In the genomic region with DNA sequence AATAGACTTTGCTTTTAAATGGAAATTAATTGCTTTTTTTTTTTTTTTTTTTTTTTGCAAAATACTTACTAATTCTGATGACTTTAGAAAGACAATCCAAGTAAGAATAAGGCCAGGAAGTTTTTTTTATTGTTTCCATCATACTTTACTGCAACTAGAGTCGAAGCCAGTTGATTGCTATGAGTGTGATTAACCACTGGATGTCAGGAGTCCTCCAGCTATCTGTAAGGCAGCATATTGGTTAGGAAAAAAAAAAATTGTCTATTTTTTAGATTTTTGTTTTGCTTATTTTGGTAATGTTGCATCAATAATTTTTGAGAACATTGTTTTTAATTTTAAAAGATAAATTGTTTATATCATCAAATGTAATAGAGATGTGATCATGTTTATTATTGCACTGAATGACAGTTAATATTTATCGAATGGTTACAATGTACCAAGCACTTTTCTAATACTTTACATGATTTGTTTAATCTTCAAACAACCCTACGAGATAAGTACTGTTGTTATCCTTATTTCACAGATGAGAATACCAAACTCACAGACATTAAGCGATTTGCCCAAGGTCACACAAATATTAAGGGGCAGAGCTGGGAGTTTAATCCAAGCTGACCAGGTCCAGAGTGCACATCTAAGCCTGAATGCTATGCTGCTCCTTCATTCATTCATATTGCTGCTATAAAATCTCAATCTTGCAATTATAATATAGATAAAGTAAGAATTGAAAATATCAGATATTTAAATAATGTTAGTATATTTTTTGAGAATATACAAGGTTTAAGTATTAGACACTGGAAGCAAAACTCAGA, we compare ENCODE assay signal across 8 cellular contexts. TPM values are rescaled to one million over a fixed set of nuclear protein-coding genes. Genes with fewer than 3 reads are reported as not detected.
DNase-seq lines count a peak whose midpoint lies in the region; ATAC-seq, FAIRE-seq and TF ChIP-seq lines count a peak whose summit lies in the region.

No MANE protein-coding gene starts in this region.

- TF ChIP-seq POLR2A in A549 (IDR thresholded peaks at IDR 0.05; ENCODE audit: low read length): no peak
- TF ChIP-seq POLR2A in ovary (IDR thresholded peaks at IDR 0.05): no peak

- H3K27ac ChIP-seq in A549 (no peak overlapping the region), dorsolateral prefrontal cortex (no peak overlapping the region), ovary (no peak overlapping the region)

- H3K4me2 ChIP-seq in A549: no peak overlapping the region

- H3K36me3 ChIP-seq in ovary: no peaks in the 10 kb centered on the region

- CTCF ChIA-PET in A549 (lab: Yijun Ruan, JAX): interaction anchor here (0.6 to 4.6 kb wide), 17 partner anchors 9 to 241 kb away, joined by 3 to 39 read pairs (median 4); a partner anchor contains a TSS

- peak; percentile 69 for TF ChIP-seq CTCF in A549 (IDR thresholded peaks at IDR 0.05)
- peak in 46 of 56 donors; percentile 18 to 69 (median 40) for TF ChIP-seq CTCF in dorsolateral prefrontal cortex (IDR thresholded peaks at IDR 0.05 in 54 of 56, conservative IDR thresholded peaks at IDR 0.05 in 2 of 56; ENCODE audit: low read depth in 1 of 56, partially characterized antibody in 56 of 56)
- TF ChIP-seq CTCF in ovary (IDR thresholded peaks at IDR 0.05): peak in 2 of 3 donors; percentile 18 to 42

- no peak for FAIRE-seq in A549 (lab: Jason Lieb, UNC)

- ATAC-seq in A549: peak; percentile 76 to 87; a peak in 5 of 6 replicates
- ATAC-seq in GM18519 (IDR thresholded peaks at IDR 0.05; ENCODE audit: low FRiP score, unreplicated experiment): peak; percentile 60
- ATAC-seq in GM21825 (IDR thresholded peaks at IDR 0.05; ENCODE audit: unreplicated experiment): no peak
- no peak for ATAC-seq in HG02588 (IDR thresholded peaks at IDR 0.05; ENCODE audit: unreplicated experiment)

- intact Hi-C loops in dorsolateral prefrontal cortex (cut with DNase I) (loop anchor here in 1 of 2 donors (5.0 kb wide), 1 partner anchor 232 kb away; no protein-coding TSS in a partner anchor), ovary (cut with DNase I) (no loop called here)

- no peak overlapping the region for H3K4me3 ChIP-seq in A549
- H3K4me3 ChIP-seq in dorsolateral prefrontal cortex: no peak overlapping the region
- no peak overlapping the region for H3K4me3 ChIP-seq in ovary

- peaks cover 0 to 6% (median 0%) of the 10 kb centered on the region in 45 donors for H3K27me3 ChIP-seq in dorsolateral prefrontal cortex
- H3K27me3 ChIP-seq in ovary: no peaks in the 10 kb centered on the region

- TF ChIP-seq EP300 in A549 (IDR thresholded peaks at IDR 0.05) (no peak), ovary (IDR thresholded peaks at IDR 0.05) (no peak)

- DNase-seq in A549 (ENCODE audit: low read depth in 1 of 2, low spot score in 1 of 2) (peak; percentile 13 to 39), NCI-H1694 (lab: John Stamatoyannopoulos, UW) (peak; percentile 5), dorsolateral prefrontal cortex (no peak), ovary (no peak), GM19240 (ENCODE audit: insufficient read length, low spot score) (no peak)

- H3K9me3 ChIP-seq in A549 (no peaks in the 10 kb centered on the region), ovary (no peaks in the 10 kb centered on the region)

- POLR2A ChIA-PET in A549 (lab: Yijun Ruan, JAX): interaction anchor here (0.7 kb wide), 1 partner anchor 8 kb away, joined by 3 read pairs; no protein-coding TSS in a partner anchor

- H3K4me1 ChIP-seq in A549 (no peaks in the 10 kb centered on the region), ovary (ENCODE audit: insufficient read depth) (no peaks in the 10 kb centered on the region)

- TF ChIP-seq RAD21 in A549 (conservative IDR thresholded peaks at IDR 0.05 in 1 of 2, IDR thresholded peaks at IDR 0.05 in 1 of 2): peak; percentile 73 to 83

- 26% methylated on average over 4 of the region's 4 CpGs for WGBS in A549 (ENCODE audit: missing lambda C conversion rate)
- 21 to 32% (median 23%) methylated on average over 4 of the region's 4 CpGs for WGBS in ovary, 3 donors

TF ChIP-seq in A549, 52 proteins besides CTCF, POLR2A, EP300 and RAD21:
- TF ChIP-seq ZNF302 (CRISPR knock-in tag; IDR thresholded peaks at IDR 0.05): no peak
- TF ChIP-seq SMC3 (IDR thresholded peaks at IDR 0.05): peak; percentile 59
- TF ChIP-seq, protein P1, sequence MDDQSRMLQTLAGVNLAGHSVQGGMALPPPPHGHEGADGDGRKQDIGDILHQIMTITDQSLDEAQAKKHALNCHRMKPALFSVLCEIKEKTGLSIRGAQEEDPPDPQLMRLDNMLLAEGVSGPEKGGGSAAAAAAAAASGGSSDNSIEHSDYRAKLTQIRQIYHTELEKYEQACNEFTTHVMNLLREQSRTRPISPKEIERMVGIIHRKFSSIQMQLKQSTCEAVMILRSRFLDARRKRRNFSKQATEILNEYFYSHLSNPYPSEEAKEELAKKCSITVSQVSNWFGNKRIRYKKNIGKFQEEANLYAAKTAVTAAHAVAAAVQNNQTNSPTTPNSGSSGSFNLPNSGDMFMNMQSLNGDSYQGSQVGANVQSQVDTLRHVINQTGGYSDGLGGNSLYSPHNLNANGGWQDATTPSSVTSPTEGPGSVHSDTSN (IDR thresholded peaks at IDR 0.05): no peak
- TF ChIP-seq FOXS1 (CRISPR knock-in tag; IDR thresholded peaks at IDR 0.05): no peak
- TF ChIP-seq, protein P2, sequence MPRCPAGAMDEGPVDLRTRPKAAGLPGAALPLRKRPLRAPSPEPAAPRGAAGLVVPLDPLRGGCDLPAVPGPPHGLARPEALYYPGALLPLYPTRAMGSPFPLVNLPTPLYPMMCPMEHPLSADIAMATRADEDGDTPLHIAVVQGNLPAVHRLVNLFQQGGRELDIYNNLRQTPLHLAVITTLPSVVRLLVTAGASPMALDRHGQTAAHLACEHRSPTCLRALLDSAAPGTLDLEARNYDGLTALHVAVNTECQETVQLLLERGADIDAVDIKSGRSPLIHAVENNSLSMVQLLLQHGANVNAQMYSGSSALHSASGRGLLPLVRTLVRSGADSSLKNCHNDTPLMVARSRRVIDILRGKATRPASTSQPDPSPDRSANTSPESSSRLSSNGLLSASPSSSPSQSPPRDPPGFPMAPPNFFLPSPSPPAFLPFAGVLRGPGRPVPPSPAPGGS (IDR thresholded peaks at IDR 0.05): no peak
TF ChIP-seq in A549: peak in this region for 1.

RNA-seq across cellular contexts. Expression of a gene that starts 19.9 kb away (rescaled TPM):
- polyA plus RNA-seq in A549 (2011; rRNA removed) (not detected in 2 replicates), A549 (2017; fragmentation: RNase III; extraction: RNeasy Plus Mini Kit Qiagen cat#74134 plus additional on column Dnase treatment) (not detected in 3 replicates), ovary (under 1 TPM in 1 of 2 donors, not detected in 1; 0.07 TPM)
- polyA plus RNA-seq in A549 (2012; cell fraction: cytosol; rRNA removed): not detected in 2 replicates
- not detected in 2 replicates for polyA plus RNA-seq in A549 (2012; cell fraction: nucleus; rRNA removed)
- polyA minus RNA-seq in A549 (2011; rRNA and poly(A)+ RNA removed): not detected in 2 replicates
- total RNA-seq in dorsolateral prefrontal cortex (not detected), ovary (under 1 TPM in 1 of 7 donors, not detected in 6; 0.15 TPM)

RNA-seq across cellular contexts. Expression of a gene that starts 34.1 kb away (rescaled TPM):
- polyA plus RNA-seq in A549 (2011; rRNA removed) (not detected in 2 replicates), A549 (2017; fragmentation: RNase III; extraction: RNeasy Plus Mini Kit Qiagen cat#74134 plus additional on column Dnase treatment) (not detected in 3 replicates), ovary (not detected)
- not detected in 2 replicates for polyA plus RNA-seq in A549 (2012; cell fraction: cytosol; rRNA removed)
- polyA plus RNA-seq in A549 (2012; cell fraction: nucleus; rRNA removed): not detected in 2 replicates
- not detected in 2 replicates for polyA minus RNA-seq in A549 (2011; rRNA and poly(A)+ RNA removed)
- total RNA-seq in dorsolateral prefrontal cortex (not detected), ovary (not detected)

Comparison
In these comparisons a context has a peak if more than half of its experiments do, and no peak if none do; other contexts are left out.
1. ATAC-seq: peak in A549 (2 of 2) and GM18519 (single experiment); none in GM21825 (single experiment) and HG02588 (single experiment).
2. DNase-seq: peak in A549 (2 of 2) and NCI-H1694 (single experiment); none in dorsolateral prefrontal cortex (0 of 10), ovary (0 of 5) and GM19240 (single experiment).
3. Peak in every context shown above with its lines, with median percentiles within 50 percentile points of each other: CTCF ChIP-seq.